Comparison of ENCODE assay signal across 1 cellular context in genomic region chr20:50115591-50116367, GRCh38.
A peak's percentile ranks its signal among the peaks of the same experiment; 100 is the strongest.
TF ChIP-seq lines count a peak whose summit lies in the region.

No MANE protein-coding gene starts in this region.

TF ChIP-seq in SK-N-SH, 30 proteins besides CTCF, POLR2A, EP300 and RAD21 (continued from another document):
- TF ChIP-seq USF1 (IDR thresholded peaks at IDR 0.05; ENCODE audit: borderline replicate concordance, low read depth) (no peak), FOSL2 (IDR thresholded peaks at IDR 0.05; ENCODE audit: borderline replicate concordance, low read depth) (no peak), NFIC (IDR thresholded peaks at IDR 0.05; ENCODE audit: borderline replicate concordance) (no peak), JUND (IDR thresholded peaks at IDR 0.05) (0 out of 2 replicates have a peak, but pooled peaks have one; percentile 6), TAF1 (IDR thresholded peaks at IDR 0.05; ENCODE audit: borderline replicate concordance, low read depth, low read length) (peak; percentile 48; the same call in 1 of the 2 replicates), CHD2 (IDR thresholded peaks at IDR 0.05; ENCODE audit: low read length, partially characterized antibody) (peak; percentile 85), YY1 (IDR thresholded peaks at IDR 0.05; ENCODE audit: low read depth) (no peak), USF2 (IDR thresholded peaks at IDR 0.05; ENCODE audit: borderline replicate concordance, low read depth, low read length) (no peak), SMC3 (IDR thresholded peaks at IDR 0.05; ENCODE audit: low read depth, low read length) (no peak), NRF1 (IDR thresholded peaks at IDR 0.05; ENCODE audit: low read depth, low read length) (peak; percentile 84), MEF2A (IDR thresholded peaks at IDR 0.05; ENCODE audit: borderline replicate concordance, low read depth) (no peak), TEAD4 (IDR thresholded peaks at IDR 0.05; ENCODE audit: borderline replicate concordance, insufficient read depth) (no peak), SIN3A (IDR thresholded peaks at IDR 0.05; ENCODE audit: borderline replicate concordance, low read depth, low read length) (0 out of 2 replicates have a peak, but pooled peaks have one; percentile 57), EZH2phosphoT487 (IDR thresholded peaks at IDR 0.05; ENCODE audit: borderline replicate concordance, low read depth) (no peak), FOXM1 (IDR thresholded peaks at IDR 0.05; ENCODE audit: low read depth) (no peak), IRF3 (IDR thresholded peaks at IDR 0.05; ENCODE audit: low read depth, low read length) (no peak), ZBTB33 (IDR thresholded peaks at IDR 0.05; ENCODE audit: borderline replicate concordance, low read depth) (peak; percentile 22; the same call in 1 of the 2 replicates), GABPA (IDR thresholded peaks at IDR 0.05; ENCODE audit: low read depth) (peak; percentile 89), GATA2 (CRISPR knock-in tag; IDR thresholded peaks at IDR 0.05) (0 out of 2 replicates have a peak, but pooled peaks have one; percentile 29), TCF12 (IDR thresholded peaks at IDR 0.05) (no peak), RFX5 (IDR thresholded peaks at IDR 0.05; ENCODE audit: low read length) (no peak; the same call in 1 of the 2 replicates), FOXJ3 (CRISPR knock-in tag; IDR thresholded peaks at IDR 0.05) (no peak), RXRA (IDR thresholded peaks at IDR 0.05; ENCODE audit: borderline replicate concordance, low read depth) (no peak), RCOR1 (IDR thresholded peaks at IDR 0.05; ENCODE audit: low read length) (0 out of 2 replicates have a peak, but pooled peaks have one; percentile 9), MXI1 (IDR thresholded peaks at IDR 0.05; ENCODE audit: low read depth, low read length) (peak; percentile 61)
- TF ChIP-seq, protein P1, sequence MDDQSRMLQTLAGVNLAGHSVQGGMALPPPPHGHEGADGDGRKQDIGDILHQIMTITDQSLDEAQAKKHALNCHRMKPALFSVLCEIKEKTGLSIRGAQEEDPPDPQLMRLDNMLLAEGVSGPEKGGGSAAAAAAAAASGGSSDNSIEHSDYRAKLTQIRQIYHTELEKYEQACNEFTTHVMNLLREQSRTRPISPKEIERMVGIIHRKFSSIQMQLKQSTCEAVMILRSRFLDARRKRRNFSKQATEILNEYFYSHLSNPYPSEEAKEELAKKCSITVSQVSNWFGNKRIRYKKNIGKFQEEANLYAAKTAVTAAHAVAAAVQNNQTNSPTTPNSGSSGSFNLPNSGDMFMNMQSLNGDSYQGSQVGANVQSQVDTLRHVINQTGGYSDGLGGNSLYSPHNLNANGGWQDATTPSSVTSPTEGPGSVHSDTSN (IDR thresholded peaks at IDR 0.05), result no peak
TF ChIP-seq in SK-N-SH: peak in this region for 13.
